ENCODE assay signal across 8 cellular contexts in the genomic region with DNA sequence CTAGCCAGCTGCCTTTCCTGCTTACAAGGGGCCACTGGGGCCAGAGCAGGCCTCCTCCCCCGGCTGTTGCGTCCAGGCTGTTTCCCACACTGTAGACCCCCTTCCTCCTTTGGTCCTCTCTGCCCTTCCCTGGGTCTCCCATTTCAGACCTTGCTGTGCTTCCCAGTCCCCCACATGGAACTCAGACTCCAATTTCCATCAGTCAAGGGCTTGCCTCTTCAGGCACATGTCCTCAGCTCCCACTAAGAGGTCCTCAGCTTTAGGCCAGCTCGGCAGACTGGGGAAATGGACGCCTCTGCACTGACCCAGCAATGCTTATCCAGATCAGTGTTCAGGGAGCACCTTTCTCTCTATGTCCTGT.
DNase-seq lines count a peak whose midpoint lies in the region; ATAC-seq, FAIRE-seq and TF ChIP-seq lines count a peak whose summit lies in the region.

No MANE protein-coding gene starts in this region.

- no peak for ATAC-seq in GM19397 (IDR thresholded peaks at IDR 0.05; ENCODE audit: unreplicated experiment)

- H4K20me1 ChIP-seq in OCI-LY1 (ENCODE audit: insufficient read depth, low read length) = no peaks in the 10 kb centered on the region
- no peaks in the 10 kb centered on the region for H4K20me1 ChIP-seq in neural progenitor cell (ENCODE audit: low read depth)

- H3K27ac ChIP-seq in ACC112 (ENCODE audit: low read depth, low read length) (peak overlapping the region; percentile 88), OCI-LY1 (ENCODE audit: low read depth, low read length, poor library complexity, severe bottlenecking) (peak overlapping the region; percentile 71), caudate nucleus (ENCODE audit: low read depth, low read length) (peak overlapping the region; percentile 87), neural progenitor cell (no peak overlapping the region)

- peak overlapping the region; percentile 97 for H3K27ac Mint-ChIP-seq in neural progenitor cell

- H3K4me1 Mint-ChIP-seq in neural progenitor cell = peaks cover 11% of the 10 kb centered on the region

- no peak overlapping the region for H3K4me3 Mint-ChIP-seq in neural progenitor cell

- no peaks in the 10 kb centered on the region for H3K27me3 Mint-ChIP-seq in neural progenitor cell (ENCODE audit: insufficient read depth, low read depth)

- peak overlapping the region; percentile 51; the same call in 1 of the 2 replicates for H3K9ac ChIP-seq in OCI-LY1 (ENCODE audit: low read length)
- no peak overlapping the region for H3K9ac ChIP-seq in neural progenitor cell

- H3K36me3 ChIP-seq in ACC112 (ENCODE audit: insufficient read depth, low read length) (no peaks in the 10 kb centered on the region), OCI-LY1 (ENCODE audit: insufficient read depth, low read length) (no peaks in the 10 kb centered on the region), neural progenitor cell (no peaks in the 10 kb centered on the region)

- H3K4me3 ChIP-seq in ACC112 (ENCODE audit: low read depth, low read length) (no peak overlapping the region), OCI-LY1 (ENCODE audit: low read depth, low read length, poor library complexity, severe bottlenecking) (peak overlapping the region; percentile 43), neural progenitor cell (no peak overlapping the region)

- H3F3A ChIP-seq in OCI-LY1 (ENCODE audit: insufficient read depth, low read length) (no peaks in the 10 kb centered on the region), neural progenitor cell (ENCODE audit: low read depth) (no peaks in the 10 kb centered on the region)

- H3K4me1 ChIP-seq in ACC112 (ENCODE audit: control insufficient read depth, insufficient read depth, low read length, unreplicated experiment) = peaks cover 16% of the 10 kb centered on the region
- H3K4me1 ChIP-seq in OCI-LY1 (ENCODE audit: insufficient read depth, low read length, severe bottlenecking) = peaks cover 33% of the 10 kb centered on the region
- peaks cover 9% of the 10 kb centered on the region for H3K4me1 ChIP-seq in neural progenitor cell

- H3K27me3 ChIP-seq in ACC112 (ENCODE audit: insufficient read depth, low read length) (no peaks in the 10 kb centered on the region), OCI-LY1 (ENCODE audit: insufficient read depth, low read length) (no peaks in the 10 kb centered on the region), neural progenitor cell (no peaks in the 10 kb centered on the region)

- H3K4me2 ChIP-seq in OCI-LY1 (ENCODE audit: low read length) (peak overlapping the region; percentile 57; the same call in 1 of the 2 replicates), neural progenitor cell (no peak overlapping the region)

- H3K79me2 ChIP-seq in ACC112 (ENCODE audit: control insufficient read depth, insufficient read depth, low read length, unreplicated experiment) (no peaks in the 10 kb centered on the region), OCI-LY1 (ENCODE audit: insufficient read depth, low read length) (no peaks in the 10 kb centered on the region), neural progenitor cell (ENCODE audit: low read depth) (no peaks in the 10 kb centered on the region)

- H3K36me3 Mint-ChIP-seq in neural progenitor cell = no peaks in the 10 kb centered on the region

- TF ChIP-seq CTCF in OCI-LY1 (IDR thresholded peaks at IDR 0.05; ENCODE audit: low read length) (no peak), neural progenitor cell (IDR thresholded peaks at IDR 0.05) (no peak)

- H3K9me3 ChIP-seq in OCI-LY1 (ENCODE audit: low read length) = no peaks in the 10 kb centered on the region
- H3K9me3 ChIP-seq in neural progenitor cell (ENCODE audit: low read depth) = no peaks in the 10 kb centered on the region

- DNase-seq in caudate nucleus (lab: John Stamatoyannopoulos, UW) (peak in 1 of 61 donors; percentile 10), neural progenitor cell (ENCODE audit: low spot score) (no peak), DMS 273 treated with DMSO at 0.1 percent for 48 hours (lab: John Stamatoyannopoulos, UW) (no peak), NCI-H146 treated with DMSO at 0.1 percent for 48 hours (lab: John Stamatoyannopoulos, UW; ENCODE audit: unreplicated experiment) (no peak), urothelium cell line (ENCODE audit: low spot score) (no peak)

- peaks cover 4% of the 10 kb centered on the region for H3K9me3 Mint-ChIP-seq in neural progenitor cell

- peak overlapping the region; percentile 63 for H2AFZ ChIP-seq in ACC112 (ENCODE audit: low read length, unreplicated experiment)
- no peak overlapping the region for H2AFZ ChIP-seq in OCI-LY1 (ENCODE audit: low read length)
- H2AFZ ChIP-seq in neural progenitor cell (replicated peaks) = peak overlapping the region; percentile 90

- H3K9me2 ChIP-seq in OCI-LY1 (ENCODE audit: low read depth, low read length) = no peaks in the 10 kb centered on the region

- FAIRE-seq in urothelium cell line (lab: Jason Lieb, UNC) = no peak
